ENCODE assay signal across 24 cellular contexts in the genomic region with DNA sequence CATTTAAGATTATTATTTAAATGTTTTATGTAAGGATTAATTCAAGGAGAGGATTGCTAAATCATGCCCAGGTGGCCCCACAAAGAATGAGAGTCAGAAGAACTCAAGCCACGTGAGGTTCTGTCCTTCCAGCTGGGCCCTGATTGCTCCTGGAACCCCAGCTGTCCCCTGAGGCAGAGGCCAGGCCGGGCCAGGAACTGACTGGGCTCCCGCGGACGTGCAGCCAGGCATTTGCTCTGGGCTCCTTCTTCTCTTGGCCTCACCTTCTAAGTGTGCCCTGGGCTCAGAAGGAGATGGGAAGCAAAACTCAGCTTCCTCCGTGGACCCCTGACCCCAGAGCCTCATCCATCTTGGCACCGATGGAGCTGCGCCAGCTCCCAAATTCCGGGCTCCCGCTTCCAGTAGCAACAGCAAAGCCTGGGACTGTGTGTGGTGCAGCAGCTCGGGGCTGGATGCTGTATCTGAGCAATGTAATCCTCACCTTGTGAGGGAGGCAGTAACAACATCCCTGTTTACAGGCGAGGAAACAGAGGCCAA.
DNase-seq lines count a peak whose midpoint lies in the region; ATAC-seq, FAIRE-seq and TF ChIP-seq lines count a peak whose summit lies in the region.
"Had no signal": no experiment of that assay in that cellular context is flagged by ENCODE, and none has a peak within 500 bp of the region (broad histone marks: within the 10 kb centered on the region; RNA-seq: fewer than 3 reads in every experiment).

No MANE protein-coding gene starts in this region.

- H4K91ac ChIP-seq in H9 (ENCODE audit: insufficient read length, low read depth, low read length) = no peak overlapping the region
- no peak overlapping the region for H4K91ac ChIP-seq in H1 (replicated peaks; ENCODE audit: insufficient read length, low read length)

- H3T11ph ChIP-seq in H9 (ENCODE audit: low read length) = no peak overlapping the region

- POLR2A ChIA-PET in H1 (lab: Charles Lee; ENCODE audit: partially characterized antibody) = interaction anchor here (0.5 kb wide), 1 partner anchor 15 kb away, joined by 3 read pairs; no protein-coding TSS in a partner anchor

- no peak overlapping the region for H3K23ac ChIP-seq in H9 (ENCODE audit: insufficient read length, low read depth, low read length)
- H3K23ac ChIP-seq in H1 (ENCODE audit: insufficient read length) = no peak overlapping the region

- H3K4me3 ChIP-seq in H1 (ENCODE audit: extremely low read depth in 1 of 4, insufficient read depth in 2 of 4, low read depth in 3 of 4, low read length in 4 of 4) (no peak overlapping the region), dorsolateral prefrontal cortex (no peak overlapping the region)

- H3K79me2 ChIP-seq in H9 (ENCODE audit: insufficient read depth, low read length) (no peaks in the 10 kb centered on the region), H1 (ENCODE audit: control insufficient read depth in 1 of 2, insufficient read depth in 2 of 2, low read length in 2 of 2) (no peaks in the 10 kb centered on the region)

- CTCF ChIA-PET in H1 (lab: Charles Lee; ENCODE audit: partially characterized antibody) = interaction anchor here (0.8 to 2.1 kb wide), 2 partner anchors 21 to 196 kb away, joined by 3 to 5 read pairs; no protein-coding TSS in a partner anchor

- H3K14ac ChIP-seq in H9 (ENCODE audit: insufficient read depth, low read length) (0 out of 2 replicates have a peak overlapping the region, but pooled peaks have one; percentile 50), H1 (ENCODE audit: insufficient read length) (no peak overlapping the region)

- H2BK20ac ChIP-seq in H9 (ENCODE audit: low read depth, low read length, poor library complexity, severe bottlenecking) (no peak overlapping the region), H1 (ENCODE audit: low read length) (no peak overlapping the region)

- H3K4ac ChIP-seq in H9 (ENCODE audit: low read depth, low read length) = no peak overlapping the region
- no peak overlapping the region for H3K4ac ChIP-seq in H1 (replicated peaks; ENCODE audit: insufficient read length, low read depth, low read length)

- no peak for FAIRE-seq in H1 (lab: Jason Lieb, UNC)
- FAIRE-seq: GM12892, H54, HepG2 had no signal

- H2BK5ac ChIP-seq in H9 (ENCODE audit: insufficient read length, low read length) = no peak overlapping the region
- peak overlapping the region; percentile 81; the same call in 1 of the 2 replicates for H2BK5ac ChIP-seq in H1 (ENCODE audit: low read depth, low read length)

- peaks cover 17% of the 10 kb centered on the region for H3K27me3 Mint-ChIP-seq in H9 (ENCODE audit: low read depth)
- H3K27me3 Mint-ChIP-seq in osteocyte (ENCODE audit: unreplicated experiment) = no peaks in the 10 kb centered on the region

- H3K79me1 ChIP-seq in H9 (ENCODE audit: insufficient read depth, low read depth, low read length, poor library complexity, severe bottlenecking) (no peaks in the 10 kb centered on the region), H1 (ENCODE audit: low read depth, low read length) (no peaks in the 10 kb centered on the region)

- DNase-seq in ELF-1 (ENCODE audit: low read depth, low spot score) (peak; percentile 48), H9 (no peak), H1 (ENCODE audit: low read depth in 1 of 2, low spot score in 2 of 2) (peak in 1 of 2 experiments; percentile 39), osteocyte (ENCODE audit: extremely low spot score, unreplicated experiment) (peak; percentile 80), dorsolateral prefrontal cortex (no peak)
- no peak for DNase-seq in activated T-cell treated with anti-CD3 and anti-CD28 coated beads, Interleukin-2, amount 50 U/mL, for 48 hours
- DNase-seq: Caco-2, DMS 273 treated with DMSO at 0.1 percent for 48 hours, DMS79 treated with DMSO at 0.1 percent for 48 hours, Karpas-422, NCI-H1092 treated with DMSO at 0.1 percent for 48 hours, NCI-H1436, NCI-H187, NCI-H2171 treated with DMSO at 0.1 percent for 48 hours, NCI-H524 treated with DMSO at 0.1 percent for 48 hours, RPMI8226, SHP77 had no signal

- H3K9ac ChIP-seq in H9 (ENCODE audit: extremely low read depth, insufficient read length, low read length) = no peak overlapping the region
- no peak overlapping the region for H3K9ac ChIP-seq in H1 (replicated peaks in 1 of 4; ENCODE audit: extremely low read depth in 1 of 4, low read depth in 3 of 4, low read length in 3 of 4)

- TF ChIP-seq EP300 in H1 (IDR thresholded peaks at IDR 0.05; ENCODE audit: borderline replicate concordance in 1 of 2, low read depth in 2 of 2, low read length in 2 of 2) = no peak

- no peaks in the 10 kb centered on the region for H3K27me3 ChIP-seq in H9 (ENCODE audit: insufficient read depth, low read length)
- no peaks in the 10 kb centered on the region; a peak in 2 of 7 replicates for H3K27me3 ChIP-seq in H1 (replicated peaks in 1 of 4; ENCODE audit: control insufficient read depth in 3 of 4, extremely low read depth in 1 of 4, insufficient read depth in 3 of 4, low read length in 3 of 4)
- peaks cover 0 to 37% (median 2%) of the 10 kb centered on the region in 45 donors for H3K27me3 ChIP-seq in dorsolateral prefrontal cortex

- no peak overlapping the region for H3K27ac ChIP-seq in H9 (ENCODE audit: insufficient read length, low read depth, low read length)
- H3K27ac ChIP-seq in H1 (ENCODE audit: low read depth, low read length) = no peak overlapping the region
- no peak overlapping the region for H3K27ac ChIP-seq in dorsolateral prefrontal cortex
- H3K27ac ChIP-seq: C4-2B had no signal

- no CpG with 5 or more reads among the region's 12 CpGs for WGBS in H9 (ENCODE audit: extremely low coverage, insufficient read length, low lambda C conversion rate)
- 89% methylated on average over 12 of the region's 12 CpGs; no CpG with 5 or more reads in 1 of the 2 experiments for WGBS in H1 (ENCODE audit: extremely low coverage in 1 of 2, insufficient coverage in 1 of 2, insufficient read length in 1 of 2, insufficient replicate concordance in 2 of 2, low coverage in 1 of 2, low lambda C conversion rate in 2 of 2, missing lambda C conversion rate in 1 of 2), 2 experiments

- H4K8ac ChIP-seq in H9 (replicated peaks; ENCODE audit: insufficient read length, low read depth, low read length) = no peak overlapping the region
- no peak overlapping the region for H4K8ac ChIP-seq in H1 (ENCODE audit: extremely low read depth, insufficient read depth, low read length)

- H4K5ac ChIP-seq in H9 (ENCODE audit: insufficient read length, low read depth, low read length) (no peak overlapping the region), H1 (ENCODE audit: insufficient read length, low read depth, low read length) (no peak overlapping the region)

- H3K4me1 ChIP-seq in H9 (ENCODE audit: insufficient read depth, low read length) (peaks cover 9% of the 10 kb centered on the region; the same call in 1 of the 2 replicates), H1 (replicated peaks in 1 of 4; ENCODE audit: control insufficient read depth in 3 of 4, insufficient read depth in 4 of 4, low read length in 3 of 4) (peaks cover 6 to 33% (median 19%) of the 10 kb centered on the region in 4 experiments)
- H3K4me1 ChIP-seq: Caco-2 had no signal

- intact Hi-C loops in dorsolateral prefrontal cortex (cut with DNase I) = no loop called here

- no peak for TF ChIP-seq POLR2A in H1 (IDR thresholded peaks at IDR 0.05; ENCODE audit: control extremely low read depth in 1 of 2, low read depth in 2 of 2, low read length in 2 of 2)
- TF ChIP-seq POLR2A in GM18505 (IDR thresholded peaks at IDR 0.05; ENCODE audit: borderline replicate concordance, extremely low read depth, insufficient read depth, insufficient read length) = no peak

- H3K27ac Mint-ChIP-seq in H9 (no peak overlapping the region), osteocyte (ENCODE audit: unreplicated experiment) (no peak overlapping the region)
- H3K27ac Mint-ChIP-seq: B cell; CD8-positive, alpha-beta T cell had no signal

- no peak for TF ChIP-seq RAD21 in H1 (IDR thresholded peaks at IDR 0.05 in 1 of 2, conservative IDR thresholded peaks at IDR 0.05 in 1 of 2; ENCODE audit: low read depth in 2 of 2, low read length in 2 of 2)

- H3K4me2 ChIP-seq in H9 (ENCODE audit: insufficient read depth, insufficient read length, low read length) (no peak overlapping the region), H1 (ENCODE audit: insufficient read depth in 1 of 2, low read depth in 2 of 2, low read length in 2 of 2) (no peak overlapping the region)

- no peaks in the 10 kb centered on the region for H3K9me3 ChIP-seq in H9 (ENCODE audit: control insufficient read depth, low read depth, low read length)
- H3K9me3 ChIP-seq in H1 (ENCODE audit: insufficient read depth in 2 of 2, low read depth in 1 of 2, low read length in 1 of 2) = peaks cover 0 to 5% of the 10 kb centered on the region in 2 experiments; a peak in 1 of 4 replicates
- H3K9me3 ChIP-seq: Caco-2 had no signal

- TF ChIP-seq CTCF in H9 (conservative IDR thresholded peaks at IDR 0.05) (no peak), H1 (IDR thresholded peaks at IDR 0.05; ENCODE audit: control extremely low read depth in 1 of 3, insufficient read depth in 1 of 3, low read depth in 1 of 3, low read length in 3 of 3) (no peak), osteocyte (IDR thresholded peaks at IDR 0.05) (no peak), dorsolateral prefrontal cortex (IDR thresholded peaks at IDR 0.05 in 54 of 56, conservative IDR thresholded peaks at IDR 0.05 in 2 of 56; ENCODE audit: low read depth in 1 of 56, partially characterized antibody in 56 of 56) (no peak)

- H3K4me1 Mint-ChIP-seq in H9 (peaks cover 36 to 37% of the 10 kb centered on the region in 2 experiments), osteocyte (ENCODE audit: unreplicated experiment) (no peaks in the 10 kb centered on the region)

- H3K4me3 Mint-ChIP-seq in H9 (no peak overlapping the region), osteocyte (ENCODE audit: unreplicated experiment) (no peak overlapping the region)
- H3K4me3 Mint-ChIP-seq: B cell; CD8-positive, alpha-beta T cell had no signal

- H3K36me3 ChIP-seq in H1 (ENCODE audit: control insufficient read depth in 2 of 4, insufficient read depth in 4 of 4, low read length in 3 of 4) = no peaks in the 10 kb centered on the region

- H3K36me3 Mint-ChIP-seq in H9 (ENCODE audit: insufficient read depth in 1 of 3, low read depth in 3 of 3) = peaks cover 0 to 4% (median 0%) of the 10 kb centered on the region in 3 experiments; a peak in 3 of 7 replicates
- no peaks in the 10 kb centered on the region for H3K36me3 Mint-ChIP-seq in osteocyte (ENCODE audit: unreplicated experiment)
- H3K36me3 Mint-ChIP-seq: CD8-positive, alpha-beta T cell had no signal

- H2BK15ac ChIP-seq in H9 (ENCODE audit: low read depth, low read length) = no peak overlapping the region
- peak overlapping the region; percentile 12; the same call in 1 of the 2 replicates for H2BK15ac ChIP-seq in H1 (ENCODE audit: low read length)

- H3K9me3 Mint-ChIP-seq in H9 (peaks cover 0 to 5% of the 10 kb centered on the region in 2 experiments; a peak in 2 of 5 replicates), osteocyte (ENCODE audit: unreplicated experiment) (peaks cover 30% of the 10 kb centered on the region)
- H3K9me3 Mint-ChIP-seq: CD8-positive, alpha-beta T cell had no signal

- ATAC-seq in GM18505 (IDR thresholded peaks at IDR 0.05; ENCODE audit: unreplicated experiment) = no peak
- ATAC-seq: CD8-positive, alpha-beta T cell; HepG2 had no signal

- H2AK5ac ChIP-seq in H9 (ENCODE audit: insufficient read length, low read length) (no peak overlapping the region), H1 (ENCODE audit: low read depth, low read length) (0 out of 2 replicates have a peak overlapping the region, but pooled peaks have one; percentile 2)

- H3K56ac ChIP-seq in H9 (ENCODE audit: insufficient read length, low read depth, low read length) = no peak overlapping the region
- no peak overlapping the region for H3K56ac ChIP-seq in H1 (replicated peaks; ENCODE audit: insufficient read length, low read depth, low read length)

- no peaks in the 10 kb centered on the region for H4K20me1 ChIP-seq in H9 (ENCODE audit: control insufficient read depth, insufficient read depth, insufficient read length)
- no peaks in the 10 kb centered on the region for H4K20me1 ChIP-seq in H1 (replicated peaks in 1 of 2; ENCODE audit: control insufficient read depth in 1 of 2, insufficient read depth in 2 of 2, low read length in 2 of 2)

- no peak overlapping the region for H3K18ac ChIP-seq in H9 (ENCODE audit: insufficient read length, low read depth, low read length)
- H3K18ac ChIP-seq in H1 (ENCODE audit: extremely low read depth, low read length) = peak overlapping the region; percentile 71

- no peak overlapping the region for H2BK12ac ChIP-seq in H9 (ENCODE audit: insufficient read length, low read depth, low read length)
- H2BK12ac ChIP-seq in H1 (ENCODE audit: low read depth, low read length) = peak overlapping the region; percentile 62; the same call in 1 of the 2 replicates

- H2AFZ ChIP-seq in H9 (ENCODE audit: low read length) = no peak overlapping the region
- no peak overlapping the region for H2AFZ ChIP-seq in H1 (ENCODE audit: low read length)

- H2BK120ac ChIP-seq in H9 (ENCODE audit: low read depth, low read length, poor library complexity, severe bottlenecking) (no peak overlapping the region), H1 (replicated peaks; ENCODE audit: low read depth, low read length) (no peak overlapping the region)

- H3K23me2 ChIP-seq in H9 (ENCODE audit: insufficient read length, low read depth, low read length, poor library complexity, severe bottlenecking) = no peaks in the 10 kb centered on the region
- peaks cover 3% of the 10 kb centered on the region; the same call in 1 of the 2 replicates for H3K23me2 ChIP-seq in H1 (ENCODE audit: low read depth, low read length)

Comparison
In these comparisons a context has a peak if more than half of its experiments do, and no peak if none do; other contexts are left out.
1. DNase-seq: peak in ELF-1 (single experiment) and osteocyte (single experiment); none in H9 (single experiment), activated T-cell treated with anti-CD3 and anti-CD28 coated beads, Interleukin-2, amount 50 U/mL, for 48 hours (0 of 2) and dorsolateral prefrontal cortex (0 of 10).